22 cellular contexts compared by ENCODE assay signal in the genomic region with DNA sequence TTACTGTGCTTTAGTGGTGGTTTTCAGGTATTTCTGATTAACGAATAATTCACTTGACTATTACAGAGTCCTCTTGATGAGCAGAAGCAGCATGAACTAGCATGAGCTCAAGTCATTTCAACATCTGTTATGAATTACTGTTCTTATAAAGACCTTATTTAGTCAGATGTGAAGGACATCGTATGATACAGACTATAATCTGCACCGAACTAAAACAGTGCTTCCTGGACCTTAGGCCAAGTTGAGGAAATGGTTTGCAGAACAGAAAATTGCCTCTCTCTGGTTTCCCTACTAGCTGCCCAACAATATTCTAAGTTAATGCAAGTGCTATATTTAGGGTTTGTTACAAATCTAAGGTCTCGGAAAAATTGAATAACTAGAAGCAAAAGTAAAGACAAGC.
DNase-seq lines count a peak whose midpoint lies in the region; ATAC-seq, FAIRE-seq and TF ChIP-seq lines count a peak whose summit lies in the region.
"Had no signal": no experiment of that assay in that cellular context is flagged by ENCODE, and none has a peak within 500 bp of the region (broad histone marks: within the 10 kb centered on the region; RNA-seq: fewer than 3 reads in every experiment).

No MANE protein-coding gene starts in this region.

- H3K27me3 ChIP-seq in OCI-LY3 (ENCODE audit: low read depth, low read length): no peaks in the 10 kb centered on the region
- H3K27me3 ChIP-seq: brain microvascular endothelial cell, pancreas had no signal

- no peak overlapping the region for H2AFZ ChIP-seq in OCI-LY3 (ENCODE audit: low read depth, low read length)

- ATAC-seq in stimulated activated naive CD8-positive, alpha-beta T cell treated with anti-CD3 and anti-CD28 coated beads, Interleukin-15, amount 100 ng/mL, for 72 hours: no peak
- no peak for ATAC-seq in activated CD4-positive, CD25-positive, alpha-beta regulatory T cell treated with anti-CD3 and anti-CD28 coated beads, Interleukin-2, amount 50 U/mL, for 24 hours
- ATAC-seq: activated CD8-positive, alpha-beta T cell treated with anti-CD3 and anti-CD28 coated beads for 36 hours; left ventricle myocardium superior; naive thymus-derived CD4-positive, alpha-beta T cell; T-helper 17 cell had no signal

- no peaks in the 10 kb centered on the region for H3K9me3 Mint-ChIP-seq in stimulated activated naive CD8-positive, alpha-beta T cell treated with anti-CD3 and anti-CD28 coated beads, Interleukin-15, amount 100 ng/mL, for 72 hours
- H3K9me3 Mint-ChIP-seq: activated CD8-positive, alpha-beta T cell treated with anti-CD3 and anti-CD28 coated beads for 36 hours; activated T-cell treated with anti-CD3 and anti-CD28 coated beads, Interleukin-2, amount 50 U/mL, for 24 hours; naive thymus-derived CD4-positive, alpha-beta T cell had no signal

- H3K4me1 ChIP-seq in OCI-LY3 (ENCODE audit: low read length): peaks cover 27% of the 10 kb centered on the region

- H3K4me1 Mint-ChIP-seq in stimulated activated naive CD8-positive, alpha-beta T cell treated with anti-CD3 and anti-CD28 coated beads, Interleukin-15, amount 100 ng/mL, for 72 hours: peaks cover 19% of the 10 kb centered on the region

- H3K4me2 ChIP-seq in OCI-LY3 (ENCODE audit: low read length): peak overlapping the region; percentile 25; the same call in 1 of the 2 replicates

- no peaks in the 10 kb centered on the region for H4K20me1 ChIP-seq in OCI-LY3 (ENCODE audit: insufficient read depth, low read length)

- no peak overlapping the region for H3K4me3 Mint-ChIP-seq in stimulated activated naive CD8-positive, alpha-beta T cell treated with anti-CD3 and anti-CD28 coated beads, Interleukin-15, amount 100 ng/mL, for 72 hours
- H3K4me3 Mint-ChIP-seq: activated CD8-positive, alpha-beta T cell treated with anti-CD3 and anti-CD28 coated beads for 36 hours; activated T-cell treated with anti-CD3 and anti-CD28 coated beads, Interleukin-2, amount 50 U/mL, for 24 hours; naive thymus-derived CD4-positive, alpha-beta T cell; T-helper 17 cell had no signal

- H3K27ac Mint-ChIP-seq in stimulated activated naive CD8-positive, alpha-beta T cell treated with anti-CD3 and anti-CD28 coated beads, Interleukin-15, amount 100 ng/mL, for 72 hours: no peak overlapping the region
- H3K27ac Mint-ChIP-seq: activated CD8-positive, alpha-beta T cell treated with anti-CD3 and anti-CD28 coated beads for 36 hours; activated T-cell treated with anti-CD3 and anti-CD28 coated beads, Interleukin-2, amount 50 U/mL, for 24 hours; naive thymus-derived CD4-positive, alpha-beta T cell; T-helper 17 cell had no signal

- no peaks in the 10 kb centered on the region for H3K79me2 ChIP-seq in OCI-LY3 (ENCODE audit: low read length)

- no peak overlapping the region for H3K27ac ChIP-seq in OCI-LY3 (ENCODE audit: low read length)
- H3K27ac ChIP-seq: brain microvascular endothelial cell, C4-2B, pancreas had no signal

- TF ChIP-seq POLR2A in GM12891 (IDR thresholded peaks at IDR 0.05; ENCODE audit: low read depth, low read length): no peak

- no peaks in the 10 kb centered on the region for H3K36me3 ChIP-seq in OCI-LY3 (replicated peaks; ENCODE audit: low read depth, low read length)
- H3K36me3 ChIP-seq: brain microvascular endothelial cell, pancreas had no signal

- TF ChIP-seq CTCF in OCI-LY3 (IDR thresholded peaks at IDR 0.05; ENCODE audit: low read depth, low read length): no peak

- DNase-seq in GM12891 (ENCODE audit: insufficient read length, low spot score): no peak
- peak; percentile 18 for DNase-seq in fibroblast of the conjunctiva (ENCODE audit: low read depth)
- no peak for DNase-seq in stimulated activated naive CD8-positive, alpha-beta T cell treated with anti-CD3 and anti-CD28 coated beads, Interleukin-15, amount 100 ng/mL, for 72 hours
- DNase-seq in NCI-H1436 (lab: John Stamatoyannopoulos, UW): no peak
- no peak for DNase-seq in midbrain (lab: John Stamatoyannopoulos, UW)
- DNase-seq: activated CD8-positive, alpha-beta T cell treated with anti-CD3 and anti-CD28 coated beads for 36 hours; activated naive CD4-positive, alpha-beta T cell treated with anti-CD3 and anti-CD28 coated beads, Interleukin-2, amount 50 U/mL, for 16 hours; activated T-cell treated with anti-CD3 and anti-CD28 coated beads, Interleukin-2, amount 50 U/mL, for 24 hours; brain microvascular endothelial cell; cortex of kidney; GF-D8; left ventricle myocardium superior; naive thymus-derived CD4-positive, alpha-beta T cell; NCI-H2029; NCI-H524; pancreas; stimulated activated CD4-positive, alpha-beta T cell treated with anti-CD3 and anti-CD28 coated beads, Interleukin-4, amount 100 ng/mL, for 24 hours; T-helper 17 cell had no signal

- no peak overlapping the region for H3K4me3 ChIP-seq in OCI-LY3 (ENCODE audit: low read length)
- H3K4me3 ChIP-seq: pancreas had no signal

- H3K9ac ChIP-seq in OCI-LY3 (ENCODE audit: low read length): no peak overlapping the region

- no peaks in the 10 kb centered on the region for H3K27me3 Mint-ChIP-seq in stimulated activated naive CD8-positive, alpha-beta T cell treated with anti-CD3 and anti-CD28 coated beads, Interleukin-15, amount 100 ng/mL, for 72 hours
- H3K27me3 Mint-ChIP-seq: activated CD8-positive, alpha-beta T cell treated with anti-CD3 and anti-CD28 coated beads for 36 hours; activated T-cell treated with anti-CD3 and anti-CD28 coated beads, Interleukin-2, amount 50 U/mL, for 24 hours; naive thymus-derived CD4-positive, alpha-beta T cell; T-helper 17 cell had no signal

- peak; percentile 92 for FAIRE-seq in GM12891 (lab: Jason Lieb, UNC)
- FAIRE-seq: H1, pancreas had no signal

- no peaks in the 10 kb centered on the region for H3K9me3 ChIP-seq in OCI-LY3 (ENCODE audit: insufficient read depth, low read length)
- H3K9me3 ChIP-seq: pancreas had no signal

TF ChIP-seq in GM12891, 5 proteins besides CTCF, POLR2A, EP300 and RAD21:
- TF ChIP-seq SPI1 (IDR thresholded peaks at IDR 0.05; ENCODE audit: low read depth, low read length) (peak; percentile 78), TAF1 (IDR thresholded peaks at IDR 0.05; ENCODE audit: low read depth, low read length) (no peak), POLR2AphosphoS5 (IDR thresholded peaks at IDR 0.05; ENCODE audit: low read depth, low read length) (no peak)
